In genomic region chr18:47407736-47408135, GRCh38 we compare ENCODE assay signal across 30 cellular contexts.
"Had no signal": no experiment of that assay in that cellular context is flagged by ENCODE, and none has a peak within 500 bp of the region (broad histone marks: within the 10 kb centered on the region; RNA-seq: fewer than 3 reads in every experiment).

No MANE protein-coding gene starts in this region.

- ATAC-seq: Panc1, Right ventricle myocardium inferior, T-cell had no signal

- DNase-seq: Kasumi-1, KG1, MG63, NCI-H1048, NCI-H1092 treated with DMSO at 0.1 percent for 48 hours, NCI-H1105 treated with DMSO at 0.1 percent for 48 hours, NCI-H1417, NCI-H1436, NCI-H146, NCI-H1694, NCI-H187, NCI-H1930, NCI-H2029 treated with DMSO at 0.1 percent for 48 hours, NCI-H2081 treated with DMSO at 0.1 percent for 48 hours, NCI-H2107, NCI-H2171, NCI-H226, NCI-H446 treated with DMSO at 0.1 percent for 48 hours, NCI-H510A, NCI-H526, NCI-H69, NCI-H748 treated with DMSO at 0.1 percent for 48 hours, PC-9, SHP77, SK-N-SH, SW 1271, T-cell had no signal

- FAIRE-seq: RCC 7860 had no signal
